Comparison of ENCODE assay signal across 9 cellular contexts in genomic region chr9:98315551-98316060, GRCh38.
DNase-seq lines count a peak whose midpoint lies in the region; ATAC-seq, FAIRE-seq and TF ChIP-seq lines count a peak whose summit lies in the region.
"Had no signal": no experiment of that assay in that cellular context is flagged by ENCODE, and none has a peak within 500 bp of the region (broad histone marks: within the 10 kb centered on the region; RNA-seq: fewer than 3 reads in every experiment).

No MANE protein-coding gene starts in this region.

- H3K27ac ChIP-seq in mammary epithelial cell (ENCODE audit: insufficient read depth, low read depth, low read length), result no peak overlapping the region
- no peak overlapping the region for H3K27ac ChIP-seq in kidney (ENCODE audit: low read depth in 2 of 2, low read length in 2 of 2)
- H3K27ac ChIP-seq: skin epidermis had no signal

- H3K9ac ChIP-seq in mammary epithelial cell (ENCODE audit: insufficient read depth, low read length) (no peak overlapping the region), kidney (ENCODE audit: low read length in 2 of 2) (no peak overlapping the region)

- TF ChIP-seq CTCF in WTC11 (IDR thresholded peaks at IDR 0.05) (peak; percentile 86), mammary epithelial cell (conservative IDR thresholded peaks at IDR 0.05 in 1 of 2, IDR thresholded peaks at IDR 0.05 in 1 of 2; ENCODE audit: extremely low read depth in 1 of 2, insufficient read depth in 1 of 2, low read depth in 1 of 2, low read length in 2 of 2) (peak; percentile 96 to 98), kidney (IDR thresholded peaks at IDR 0.05; ENCODE audit: borderline replicate concordance, extremely low read depth, insufficient read depth) (peak; percentile 82)

- BruUV-seq in mammary epithelial cell (replicated peaks; lab: Mats Ljungman, UMichigan), result no TSS peak

- peak; percentile 68 for DNase-seq in NCI-H345 treated with DMSO at 0.1 percent for 48 hours (lab: John Stamatoyannopoulos, UW; ENCODE audit: unreplicated experiment)
- peak; percentile 96 for DNase-seq in WTC11 (ENCODE audit: low spot score)
- DNase-seq in mammary epithelial cell, result peak; percentile 60
- peak; percentile 82 for DNase-seq in kidney
- peak; percentile 56 to 58 for DNase-seq in stimulated activated CD4-positive, alpha-beta T cell treated with anti-CD3 and anti-CD28 coated beads, Interleukin-1b, Interleukin-23, amount 100 ng/mL, for 4 hours (ENCODE audit: low read depth in 2 of 2)

- H2AFZ ChIP-seq in mammary epithelial cell (ENCODE audit: low read depth, low read length), result no peak overlapping the region

- H3K9me3 Mint-ChIP-seq in WTC11, result no peaks in the 10 kb centered on the region

- no peaks in the 10 kb centered on the region for H4K20me1 ChIP-seq in mammary epithelial cell (ENCODE audit: insufficient read depth, low read length)

- H3K4me3 Mint-ChIP-seq in WTC11, result no peak overlapping the region

- H3K36me3 ChIP-seq in mammary epithelial cell (ENCODE audit: insufficient read depth, low read length) (no peaks in the 10 kb centered on the region), kidney (ENCODE audit: control insufficient read depth in 1 of 2, insufficient read depth in 2 of 2, low read length in 2 of 2) (no peaks in the 10 kb centered on the region)

- FAIRE-seq in kidney (lab: Jason Lieb, UNC), result no peak

- CTCF ChIA-PET in WTC11 (lab: Charles Lee) (interaction anchor here (0.6 to 2.8 kb wide), 30 partner anchors 8 to 464 kb away, joined by 3 to 12 read pairs (median 4); partner anchors contain the start of genes GABBR2 and TRMO), mammary epithelial cell (lab: Charles Lee; ENCODE audit: low non-redundant PET) (no interaction called here)

- intact Hi-C loops in mammary epithelial cell (cut with micrococcal nuclease), result loop anchor here (1.0 to 2.0 kb wide), 5 partner anchors 208 to 660 kb away; no protein-coding TSS in a partner anchor
- intact Hi-C loops in kidney (cut with DNase I), result loop anchor here (5.0 kb wide), 1 partner anchor 462 kb away; no protein-coding TSS in a partner anchor

- H3K4me1 ChIP-seq in mammary epithelial cell (ENCODE audit: insufficient read depth, low read length), result peaks cover 3% of the 10 kb centered on the region
- H3K4me1 ChIP-seq in kidney (ENCODE audit: control insufficient read depth in 1 of 2, insufficient read depth in 1 of 2, low read depth in 1 of 2, low read length in 2 of 2), result no peaks in the 10 kb centered on the region

- no peaks in the 10 kb centered on the region for H3K27me3 ChIP-seq in mammary epithelial cell (ENCODE audit: insufficient read depth, low read length)

- no peaks in the 10 kb centered on the region for H3K79me2 ChIP-seq in mammary epithelial cell (ENCODE audit: insufficient read depth, low read length)

- dilution Hi-C loops in mammary epithelial cell (cut with HindIII; ENCODE audit: low sequenced_read_pairs), result no loop called here

- H3K4me1 Mint-ChIP-seq in WTC11, result peaks cover 18% of the 10 kb centered on the region

- H3K36me3 Mint-ChIP-seq in WTC11, result no peaks in the 10 kb centered on the region

- 65% methylated on average over 5 of the region's 9 CpGs for WGBS in mammary epithelial cell (ENCODE audit: low coverage, missing lambda C conversion rate)

- no peaks in the 10 kb centered on the region for H3K9me3 ChIP-seq in mammary epithelial cell (replicated peaks; ENCODE audit: insufficient read depth, low read length)
- H3K9me3 ChIP-seq in kidney (ENCODE audit: control insufficient read depth in 1 of 2, low read length in 2 of 2), result no peaks in the 10 kb centered on the region

- H3K4me3 ChIP-seq in mammary epithelial cell (replicated peaks in 1 of 3; ENCODE audit: insufficient read depth in 1 of 3, low read depth in 2 of 3, low read length in 3 of 3), result no peak overlapping the region
- H3K4me3 ChIP-seq in kidney (ENCODE audit: low read length in 2 of 2), result no peak overlapping the region
- H3K4me3 ChIP-seq: skin epidermis had no signal

- ATAC-seq in GM18511 (IDR thresholded peaks at IDR 0.05; ENCODE audit: unreplicated experiment) (peak; percentile 75), HG03196 (IDR thresholded peaks at IDR 0.05; ENCODE audit: unreplicated experiment) (peak; percentile 52), WTC11 (peak; percentile 96), HG03025 (IDR thresholded peaks at IDR 0.05; ENCODE audit: low FRiP score, unreplicated experiment) (no peak)

- in situ Hi-C loops in mammary epithelial cell (cut with MboI; ENCODE audit: low sequenced_read_pairs in 2 of 2), result loop anchor here (10.0 to 25.0 kb wide), 4 partner anchors 222 to 1147 kb away; no protein-coding TSS in a partner anchor

- no peak overlapping the region for H3K4me2 ChIP-seq in mammary epithelial cell (ENCODE audit: insufficient read depth, low read depth, low read length)

- H3K27ac Mint-ChIP-seq in WTC11, result no peak overlapping the region

- POLR2A ChIA-PET in WTC11 (lab: Charles Lee), result interaction anchor here (0.6 to 1.2 kb wide), 2 partner anchors 13 to 237 kb away, joined by 3 to 5 read pairs; no protein-coding TSS in a partner anchor

- no peaks in the 10 kb centered on the region for H3K27me3 Mint-ChIP-seq in WTC11 (ENCODE audit: low read depth)

TF ChIP-seq in WTC11, 78 proteins besides CTCF, POLR2A, EP300 and RAD21 (continues in another document):
- TF ChIP-seq E2F4 (CRISPR knock-in tag; IDR thresholded peaks at IDR 0.05; ENCODE audit: borderline replicate concordance, low read depth) (no peak), ZNF425 (CRISPR knock-in tag; conservative IDR thresholded peaks at IDR 0.05) (no peak), IRF1 (CRISPR knock-in tag; IDR thresholded peaks at IDR 0.05) (no peak), MLX (CRISPR knock-in tag; IDR thresholded peaks at IDR 0.05) (no peak), ESRRA (CRISPR knock-in tag; IDR thresholded peaks at IDR 0.05; ENCODE audit: borderline replicate concordance) (no peak), ZNF281 (CRISPR knock-in tag; IDR thresholded peaks at IDR 0.05) (no peak)
